In the genomic region with DNA sequence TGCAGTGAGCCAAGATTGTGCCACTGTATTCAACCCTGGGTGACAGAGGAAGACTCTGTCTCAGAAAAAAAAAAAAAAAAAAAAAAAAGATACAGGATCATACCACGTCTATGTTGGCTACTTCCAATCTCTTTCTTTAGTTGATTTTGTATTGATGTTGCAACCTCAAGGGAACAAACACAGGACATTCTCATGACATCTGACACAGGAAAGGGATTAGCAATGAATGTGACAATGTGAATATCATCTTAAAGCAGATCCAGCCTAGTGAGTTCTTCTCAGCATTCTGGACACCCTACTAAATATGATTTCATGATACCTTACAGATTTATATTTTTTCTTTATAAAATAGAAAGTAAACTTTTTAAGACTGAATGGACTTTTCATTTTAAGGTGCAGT, we compare ENCODE assay signal across 4 cellular contexts.
"Had no signal": no experiment of that assay in that cellular context is flagged by ENCODE, and none has a peak within 500 bp of the region (broad histone marks: within the 10 kb centered on the region; RNA-seq: fewer than 3 reads in every experiment).

No MANE protein-coding gene starts in this region.

- H3K27ac Mint-ChIP-seq: GM23338, H9, IgD-negative memory B cell had no signal

- H3K9me3 Mint-ChIP-seq: GM23338, H9 had no signal

- H3K4me3 ChIP-seq: GM23338 had no signal

- H3K27me3 Mint-ChIP-seq: IgD-negative memory B cell had no signal

- DNase-seq: H9, HCEC 1CT had no signal

- H3K4me3 Mint-ChIP-seq: GM23338, H9, IgD-negative memory B cell had no signal

- H3K36me3 Mint-ChIP-seq: IgD-negative memory B cell had no signal

- H3K4me1 Mint-ChIP-seq: IgD-negative memory B cell had no signal

- ATAC-seq: GM23338 had no signal
